ENCODE assay signal across 9 cellular contexts in the genomic region with DNA sequence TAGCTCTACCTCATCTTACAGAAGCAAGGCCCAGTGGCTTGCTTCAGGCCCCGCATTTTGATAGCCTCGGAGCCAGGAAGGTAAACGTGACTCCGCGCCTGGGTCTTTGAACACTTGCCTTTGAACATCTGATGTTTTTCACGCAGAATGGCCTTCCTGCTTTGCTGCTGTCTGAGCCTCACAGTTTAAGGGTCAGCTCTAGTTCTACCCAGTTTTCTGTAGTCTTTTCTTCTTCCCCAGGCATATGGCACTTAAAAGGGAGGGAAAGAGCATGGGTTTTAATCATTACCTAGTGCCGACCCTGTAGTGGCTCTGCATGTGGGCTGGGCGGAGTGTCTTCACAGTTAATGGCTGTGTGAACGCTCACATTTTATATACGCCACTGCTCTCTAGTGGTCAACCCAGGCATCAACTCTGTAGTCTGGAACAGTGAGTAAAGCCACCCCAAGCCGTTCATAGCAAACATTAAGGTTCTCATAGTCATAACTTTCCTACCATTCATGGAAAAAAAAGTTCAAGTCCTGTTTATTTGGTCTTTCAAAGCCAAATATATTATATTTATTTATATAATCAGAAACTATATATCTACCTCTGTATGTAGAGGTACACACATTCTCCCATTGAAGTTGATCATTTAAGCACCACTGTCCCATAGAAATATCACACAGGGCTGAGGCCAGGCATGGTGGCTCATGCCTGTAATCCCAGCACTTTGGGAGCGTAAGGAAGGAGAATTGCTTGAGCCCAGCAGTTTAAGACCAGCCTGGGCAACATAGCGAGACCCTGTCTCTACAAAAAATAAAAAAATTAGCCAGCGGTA.
DNase-seq lines count a peak whose midpoint lies in the region; ATAC-seq and TF ChIP-seq lines count a peak whose summit lies in the region.
"Had no signal": no experiment of that assay in that cellular context is flagged by ENCODE, and none has a peak within 500 bp of the region (broad histone marks: within the 10 kb centered on the region; RNA-seq: fewer than 3 reads in every experiment).

No MANE protein-coding gene starts in this region.

- peaks cover 6 to 8% of the 10 kb centered on the region in 2 donors for H3K36me3 Mint-ChIP-seq in CD4-positive, alpha-beta memory T cell

- CTCF ChIA-PET in CD4-positive, alpha-beta memory T cell (lab: Charles Lee; ENCODE audit: partially characterized antibody), result interaction anchor here (0.7 to 12.6 kb wide), 16 partner anchors 10 to 651 kb away, joined by 3 to 262 read pairs (median 6); a partner anchor contains a TSS

- POLR2A ChIA-PET in CD4-positive, alpha-beta memory T cell (lab: Charles Lee; ENCODE audit: partially characterized antibody), result interaction anchor here (0.8 to 1.9 kb wide), 7 partner anchors 17 to 82 kb away, joined by 4 to 14 read pairs (median 5); a partner anchor contains a TSS

- TF ChIP-seq CTCF in choroid plexus epithelial cell (conservative IDR thresholded peaks at IDR 0.05; ENCODE audit: low read depth, low read length) (peak; percentile 91), right lobe of liver (IDR thresholded peaks at IDR 0.05) (peak; percentile 73 to 86 (median 84))

- peak overlapping the region in 7 of 8 donors; percentile 41 to 84 (median 72) for H3K4me3 Mint-ChIP-seq in CD4-positive, alpha-beta memory T cell
- H3K4me3 Mint-ChIP-seq: T-helper 1 cell treated with Interleukin-12 subunit alpha and Interleukin-12 subunit beta and Interleukin-4 antibody, amounts not matched to agents 30 μg/mL and 1 μg/mL, for 36 hours had no signal

- H3K27me3 Mint-ChIP-seq in CD4-positive, alpha-beta memory T cell, result no peaks in the 10 kb centered on the region

- peak overlapping the region; percentile 57 to 88 (median 76) for H3K27ac Mint-ChIP-seq in CD4-positive, alpha-beta memory T cell
- H3K27ac Mint-ChIP-seq: T-helper 1 cell treated with Interleukin-12 subunit alpha and Interleukin-12 subunit beta and Interleukin-4 antibody, amounts not matched to agents 30 μg/mL and 1 μg/mL, for 36 hours had no signal

- ATAC-seq in GM19351 (IDR thresholded peaks at IDR 0.05; ENCODE audit: unreplicated experiment) (peak; percentile 96), HG03439 (IDR thresholded peaks at IDR 0.05; ENCODE audit: unreplicated experiment) (peak; percentile 98), right lobe of liver (peak; percentile 98 to 100 (median 99))
- ATAC-seq in activated CD4-positive, CD25-positive, alpha-beta regulatory T cell treated with anti-CD3 and anti-CD28 coated beads, Interleukin-2, amount 50 U/mL, for 24 hours, result peak; percentile 98 to 100

- peaks cover 0 to 11% of the 10 kb centered on the region in 2 donors for H3K9me3 ChIP-seq in CD4-positive, alpha-beta memory T cell (ENCODE audit: control insufficient read depth in 1 of 2, low read length in 2 of 2)
- H3K9me3 ChIP-seq in right lobe of liver, result peaks cover 0 to 8% (median 0%) of the 10 kb centered on the region in 4 donors

- TF ChIP-seq POLR2A in right lobe of liver (IDR thresholded peaks at IDR 0.05), result no peak

- no peak overlapping the region for H3K4me3 ChIP-seq in CD4-positive, alpha-beta memory T cell (ENCODE audit: low read length in 2 of 2)
- no peak overlapping the region for H3K4me3 ChIP-seq in choroid plexus epithelial cell (ENCODE audit: low read depth, low read length)
- H3K4me3 ChIP-seq in right lobe of liver, result no peak overlapping the region

- H3K4me1 Mint-ChIP-seq in CD4-positive, alpha-beta memory T cell, result peaks cover 5 to 8% (median 6%) of the 10 kb centered on the region in 4 donors

- no peaks in the 10 kb centered on the region for H3K27me3 ChIP-seq in CD4-positive, alpha-beta memory T cell (ENCODE audit: insufficient read depth, low read length)
- H3K27me3 ChIP-seq in right lobe of liver, result no peaks in the 10 kb centered on the region

- WGBS in right lobe of liver (ENCODE audit: insufficient coverage, low coverage, low lambda C conversion rate, missing lambda C conversion rate), result 26% methylated on average over 13 of the region's 14 CpGs

- peaks cover 6% of the 10 kb centered on the region for H3K4me1 ChIP-seq in CD4-positive, alpha-beta memory T cell (ENCODE audit: insufficient read depth, low read length)
- no peaks in the 10 kb centered on the region for H3K4me1 ChIP-seq in right lobe of liver

- no peaks in the 10 kb centered on the region for H3K36me3 ChIP-seq in CD4-positive, alpha-beta memory T cell (ENCODE audit: insufficient read depth, low read length)
- no peaks in the 10 kb centered on the region for H3K36me3 ChIP-seq in right lobe of liver

- DNase-seq in CD4-positive, alpha-beta memory T cell, result peak; percentile 72 to 78 (median 76)
- DNase-seq in NCI-H460 (ENCODE audit: extremely low read depth, low read depth), result peak; percentile 87
- peak; percentile 88 for DNase-seq in choroid plexus epithelial cell (ENCODE audit: low read depth)
- DNase-seq in right lobe of liver, result peak in 2 of 3 donors; percentile 40 to 56
- DNase-seq in stimulated activated CD4-positive, alpha-beta T cell treated with anti-CD3 and anti-CD28 coated beads, TNF-alpha, amount 100 ng/mL, for 4 hours (ENCODE audit: low read depth in 3 of 3), result peak in 2 of 3 experiments; percentile 49 to 60

- H3K9me3 Mint-ChIP-seq in CD4-positive, alpha-beta memory T cell, result peaks cover 2 to 37% (median 24%) of the 10 kb centered on the region in 8 donors

- intact Hi-C loops in CD4-positive, alpha-beta memory T cell (cut with micrococcal nuclease), result loop anchor here (1.0 to 5.0 kb wide), 9 partner anchors 17 to 651 kb away; a partner anchor contains a TSS
- intact Hi-C loops in right lobe of liver (cut with DNase I), result no loop called here

- no peak overlapping the region for H3K27ac ChIP-seq in CD4-positive, alpha-beta memory T cell (ENCODE audit: low read depth, low read length)
- no peak overlapping the region for H3K27ac ChIP-seq in right lobe of liver
